ENCODE assay signal across 20 cellular contexts in genomic region chr7:113200281-113200680, GRCh38.
"Had no signal": no experiment of that assay in that cellular context is flagged by ENCODE, and none has a peak within 500 bp of the region (broad histone marks: within the 10 kb centered on the region; RNA-seq: fewer than 3 reads in every experiment).

No MANE protein-coding gene starts in this region.

- H3K4me3 ChIP-seq: esophagus muscularis mucosa, hepatocyte, lung, suprapubic skin, thyroid gland had no signal

- H3K27me3 ChIP-seq: esophagus muscularis mucosa, hepatocyte, neutrophil, suprapubic skin, thyroid gland had no signal

- H3K4me3 Mint-ChIP-seq: naive thymus-derived CD4-positive, alpha-beta T cell; stimulated activated effector memory CD8-positive, alpha-beta T cell treated with anti-CD3 and anti-CD28 coated beads, Interleukin-12 subunit alpha, Interleukin-12 subunit beta, amount 100 ng/mL, for 72 hours; type B pancreatic cell had no signal

- H3K4me1 ChIP-seq: esophagus muscularis mucosa, suprapubic skin, thyroid gland had no signal

- H3K4me1 Mint-ChIP-seq: naive thymus-derived CD4-positive, alpha-beta T cell; stimulated activated effector memory CD8-positive, alpha-beta T cell treated with anti-CD3 and anti-CD28 coated beads, Interleukin-12 subunit alpha, Interleukin-12 subunit beta, amount 100 ng/mL, for 72 hours had no signal

- H3K9me3 Mint-ChIP-seq: naive thymus-derived CD4-positive, alpha-beta T cell; stimulated activated effector memory CD8-positive, alpha-beta T cell treated with anti-CD3 and anti-CD28 coated beads, Interleukin-12 subunit alpha, Interleukin-12 subunit beta, amount 100 ng/mL, for 72 hours; type B pancreatic cell had no signal

- H3K36me3 ChIP-seq: esophagus muscularis mucosa, neutrophil, suprapubic skin, thyroid gland had no signal

- H3K36me3 Mint-ChIP-seq: naive thymus-derived CD4-positive, alpha-beta T cell; stimulated activated effector memory CD8-positive, alpha-beta T cell treated with anti-CD3 and anti-CD28 coated beads, Interleukin-12 subunit alpha, Interleukin-12 subunit beta, amount 100 ng/mL, for 72 hours; type B pancreatic cell had no signal

- H3K27ac Mint-ChIP-seq: naive thymus-derived CD4-positive, alpha-beta T cell; stimulated activated effector memory CD8-positive, alpha-beta T cell treated with anti-CD3 and anti-CD28 coated beads, Interleukin-12 subunit alpha, Interleukin-12 subunit beta, amount 100 ng/mL, for 72 hours; type B pancreatic cell had no signal

- DNase-seq: effector memory CD4-positive, alpha-beta T cell; foreskin melanocyte; head of caudate nucleus; left colon; left ventricle myocardium superior; mesendoderm; naive thymus-derived CD4-positive, alpha-beta T cell; posterior cingulate gyrus; small intestine; stimulated activated CD4-positive, alpha-beta T cell treated with anti-CD3 and anti-CD28 coated beads, Interleukin-2, amount 100 ng/mL, for 48 hours; stimulated activated CD8-positive, alpha-beta memory T cell treated with anti-CD3 and anti-CD28 coated beads, Interleukin-4, amount 100 ng/mL, for 48 hours; stimulated activated naive CD8-positive, alpha-beta T cell treated with anti-CD3 and anti-CD28 coated beads, Interleukin-15, Interleukin-2, amounts not matched to agents 100 U/mL and 50 U/mL, for 24 hours; thyroid gland had no signal

- H3K27ac ChIP-seq: esophagus muscularis mucosa, hepatocyte, neutrophil, suprapubic skin, thyroid gland had no signal

- H3K9me3 ChIP-seq: esophagus muscularis mucosa, neutrophil, suprapubic skin, thyroid gland had no signal
